In genomic region chrX:145654486-145654885, GRCh38 we compare ENCODE assay signal across 17 cellular contexts.
DNase-seq lines count a peak whose midpoint lies in the region; ATAC-seq lines count a peak whose summit lies in the region.
"Had no signal": no experiment of that assay in that cellular context is flagged by ENCODE, and none has a peak within 500 bp of the region (broad histone marks: within the 10 kb centered on the region; RNA-seq: fewer than 3 reads in every experiment).

No MANE protein-coding gene starts in this region.

- intact Hi-C loops in Right ventricle myocardium inferior (cut with DNase I), result no loop called here

- ATAC-seq in Right ventricle myocardium inferior, result no peak
- ATAC-seq: GM23338, HCT116 had no signal

- in situ Hi-C loops in SK-MEL-5 (cut with HindIII; ENCODE audit: low pct_unique_long_range_greater_than_20kb, low sequenced_read_pairs), result no loop called here

- peak; percentile 30 for DNase-seq in SK-MEL-5 (ENCODE audit: low read depth, low spot score)
- DNase-seq in globus pallidus (ENCODE audit: low spot score), result peak; percentile 9
- peak; percentile 19 for DNase-seq in pons (ENCODE audit: low spot score)
- DNase-seq in NCI-H446 treated with DMSO at 0.1 percent for 48 hours (lab: John Stamatoyannopoulos, UW), result no peak
- DNase-seq in Right ventricle myocardium inferior (ENCODE audit: missing footprints), result no peak
- DNase-seq in NCI-H748 treated with DMSO at 0.1 percent for 48 hours (lab: John Stamatoyannopoulos, UW), result no peak
- DNase-seq in activated T-cell treated with anti-CD3 and anti-CD28 coated beads, Interleukin-2, amount 50 U/mL, for 48 hours, result no peak
- DNase-seq: C1 segment of cervical spinal cord; Calu3; CD4-positive, alpha-beta memory T cell; COR-L47; DMS53; DMS79 treated with DMSO at 0.1 percent for 48 hours; GF-D8; H9 had no signal

Comparison
In these comparisons a context has a peak if more than half of its experiments do, and no peak if none do; other contexts are left out.
1. DNase-seq: peak in SK-MEL-5 (single experiment), globus pallidus (single experiment) and pons (single experiment); none in NCI-H446 treated with DMSO at 0.1 percent for 48 hours (single experiment), Right ventricle myocardium inferior (single experiment), NCI-H748 treated with DMSO at 0.1 percent for 48 hours (single experiment) and activated T-cell treated with anti-CD3 and anti-CD28 coated beads, Interleukin-2, amount 50 U/mL, for 48 hours (0 of 2).